Comparison of ENCODE assay signal across 25 cellular contexts in the genomic region with DNA sequence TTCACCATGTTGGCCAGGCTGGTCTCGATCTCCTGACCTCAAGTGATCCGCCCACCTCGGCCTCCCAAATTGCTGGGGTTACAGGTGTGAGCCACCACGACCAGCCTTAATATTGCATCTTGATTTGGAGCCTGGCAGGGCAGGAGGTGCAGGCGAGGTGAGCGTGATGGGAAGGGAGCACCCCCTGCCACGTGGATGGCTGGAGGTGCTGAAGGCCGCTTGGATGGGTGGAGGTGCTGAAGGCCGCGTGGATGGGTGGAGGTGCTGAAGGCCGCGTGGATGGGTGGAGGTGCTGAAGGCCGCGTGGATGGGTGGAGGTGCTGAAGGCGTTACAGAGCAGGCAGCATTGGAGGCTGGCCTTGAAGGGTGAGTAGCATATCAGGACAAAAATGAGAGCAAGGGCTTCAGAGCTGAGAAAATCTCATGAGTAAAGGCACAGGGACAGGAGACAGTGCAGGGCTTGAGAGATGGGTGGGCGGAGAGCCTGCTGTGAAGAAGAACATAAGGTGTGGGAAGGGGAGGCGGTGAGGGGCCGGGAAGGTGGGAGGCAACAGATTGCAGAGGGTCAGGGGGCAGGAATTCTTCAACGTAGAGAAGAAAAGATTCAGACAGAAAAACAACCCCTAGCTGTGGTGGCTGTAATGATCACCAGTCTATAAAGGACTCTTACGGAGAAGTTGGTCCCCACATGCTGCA.
"Had no signal": no experiment of that assay in that cellular context is flagged by ENCODE, and none has a peak within 500 bp of the region (broad histone marks: within the 10 kb centered on the region; RNA-seq: fewer than 3 reads in every experiment).

No MANE protein-coding gene starts in this region.

- ATAC-seq: activated CD4-positive, CD25-positive, alpha-beta regulatory T cell treated with anti-CD3 and anti-CD28 coated beads, Interleukin-2, amount 50 U/mL, for 24 hours; activated CD8-positive, alpha-beta T cell treated with anti-CD3 and anti-CD28 coated beads for 36 hours; activated naive CD8-positive, alpha-beta T cell treated with anti-CD3 and anti-CD28 coated beads, Interleukin-2, amount 50 U/mL, for 24 hours; activated T-cell treated with anti-CD3 and anti-CD28 coated beads, Interleukin-2, amount 50 U/mL, for 4 hours; esophagus mucosa; T-helper 17 cell had no signal

- FAIRE-seq: bronchial epithelial cell, frontal cortex had no signal

- H3K9me3 ChIP-seq: adrenal gland, ascending aorta, colonic mucosa had no signal

- H3K27ac ChIP-seq: adrenal gland, ascending aorta, colonic mucosa, WERI-Rb-1 had no signal

- H3K4me3 ChIP-seq: adrenal gland, ascending aorta, colonic mucosa had no signal

- DNase-seq: activated B cell treated with CpG ODN at 0.5 μM for 24 hours; activated CD4-positive, alpha-beta T cell treated with anti-CD3 and anti-CD28 coated beads for 48 hours; activated CD4-positive, alpha-beta T cell treated with anti-CD3 and anti-CD28 coated beads, Interleukin-2, amount 50 U/mL, for 1 hour; activated CD4-positive, alpha-beta T cell treated with anti-CD3 and anti-CD28 coated beads, Interleukin-2, amount 50 U/mL, for 48 hours; activated CD8-positive, alpha-beta memory T cell treated with anti-CD3 and anti-CD28 coated beads for 24 hours; activated CD8-positive, alpha-beta T cell treated with anti-CD3 and anti-CD28 coated beads for 36 hours; activated effector memory CD4-positive, alpha-beta T cell treated with anti-CD3 and anti-CD28 coated beads, Interleukin-2, amount 50 U/mL, for 16 hours; activated naive CD4-positive, alpha-beta T cell treated with anti-CD3 and anti-CD28 coated beads for 36 hours; activated naive CD8-positive, alpha-beta T cell treated with anti-CD3 and anti-CD28 coated beads for 36 hours; activated naive CD8-positive, alpha-beta T cell treated with anti-CD3 and anti-CD28 coated beads, Interleukin-2, amount 50 U/mL, for 24 hours; activated T-cell treated with anti-CD3 and anti-CD28 coated beads, Interleukin-2, amount 50 U/mL, for 4 hours; adrenal gland; colonic mucosa; effector memory CD4-positive, alpha-beta T cell; endodermal cell; foreskin fibroblast; hippocampal formation; T-helper 17 cell; T1000; WERI-Rb-1 had no signal

- H3K4me1 ChIP-seq: adrenal gland, ascending aorta, colonic mucosa had no signal

- H3K27me3 ChIP-seq: ascending aorta, colonic mucosa had no signal

- H3K36me3 ChIP-seq: adrenal gland, ascending aorta, colonic mucosa, WERI-Rb-1 had no signal
